Comparison of ENCODE assay signal across 7 cellular contexts in the genomic region with DNA sequence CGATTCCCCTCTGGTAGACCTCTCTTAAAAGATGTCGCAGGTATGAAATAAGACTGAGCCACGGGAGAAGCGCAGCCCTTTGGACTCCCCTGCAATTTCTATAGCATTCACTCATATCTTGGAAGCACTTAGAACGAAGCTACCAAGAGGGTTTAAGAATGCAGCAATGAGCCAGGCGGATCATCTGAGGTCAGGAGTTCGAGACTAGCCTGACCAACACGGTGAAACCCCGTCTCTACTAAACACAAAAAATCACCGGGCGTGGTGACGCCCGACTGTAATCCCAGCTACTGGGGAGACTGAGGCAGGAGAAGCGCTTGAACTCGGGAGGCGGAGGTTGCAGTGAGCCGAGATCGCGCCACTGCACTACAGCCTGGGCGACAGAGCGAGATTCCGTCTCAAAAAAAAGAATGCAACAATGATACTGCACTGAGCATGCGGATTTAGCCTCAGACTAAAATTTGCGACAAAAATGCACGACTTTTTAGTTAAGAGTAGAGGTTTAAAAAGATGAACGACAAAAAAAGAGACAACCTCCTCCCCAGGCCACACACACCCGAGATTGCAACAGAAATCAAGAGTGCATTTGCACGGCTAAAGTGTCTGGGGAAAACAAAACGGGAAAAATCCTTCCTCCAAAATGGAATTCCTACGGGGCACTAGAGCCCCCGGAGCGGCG. TPM values are rescaled to one million over a fixed set of nuclear protein-coding genes. Genes with fewer than 3 reads are reported as not detected.
DNase-seq lines count a peak whose midpoint lies in the region; ATAC-seq and TF ChIP-seq lines count a peak whose summit lies in the region.

No MANE protein-coding gene starts in this region.

- H3K4me1 Mint-ChIP-seq in activated B cell treated with CpG ODN at 0.5 μM for 24 hours (peaks cover 46% of the 10 kb centered on the region), osteocyte (ENCODE audit: unreplicated experiment) (peaks cover 39% of the 10 kb centered on the region)

- peaks cover 5% of the 10 kb centered on the region for H4K20me1 ChIP-seq in fibroblast of lung (ENCODE audit: control insufficient read depth, extremely low read depth, insufficient read depth, low read length)

- H3K27me3 Mint-ChIP-seq in activated B cell treated with CpG ODN at 0.5 μM for 24 hours (no peaks in the 10 kb centered on the region), osteocyte (ENCODE audit: unreplicated experiment) (no peaks in the 10 kb centered on the region)

- DNase-seq in HL-60 (ENCODE audit: low read depth in 1 of 2, low spot score in 1 of 2) (no peak), activated B cell treated with CpG ODN at 0.5 μM for 24 hours (no peak), fibroblast of lung (ENCODE audit: low read depth in 2 of 2) (no peak), osteocyte (ENCODE audit: extremely low spot score, unreplicated experiment) (peak; percentile 71), COLO668 (lab: John Stamatoyannopoulos, UW; ENCODE audit: unreplicated experiment) (no peak)

- intact Hi-C loops in activated B cell treated with CpG ODN at 0.5 μM for 24 hours (cut with micrococcal nuclease) = loop anchor here (1.0 kb wide), 6 partner anchors 24 to 755 kb away; partner anchors contain the start of genes COA6, IRF2BP2, RBM34 and TARBP1

- peak overlapping the region; percentile 93 for H3K27ac Mint-ChIP-seq in activated B cell treated with CpG ODN at 0.5 μM for 24 hours
- peak overlapping the region; percentile 99 for H3K27ac Mint-ChIP-seq in osteocyte (ENCODE audit: unreplicated experiment)

- peak overlapping the region; percentile 83 for H3K4me3 ChIP-seq in HL-60 (replicated peaks; ENCODE audit: insufficient read depth, low read length)
- H3K4me3 ChIP-seq in fibroblast of lung (replicated peaks in 1 of 4; ENCODE audit: control extremely low read depth in 1 of 4, insufficient read depth in 1 of 4, low read depth in 3 of 4, low read length in 4 of 4) = peak overlapping the region; percentile 82 to 100 (median 99)

- peak overlapping the region; percentile 99 for H3K9ac ChIP-seq in fibroblast of lung (ENCODE audit: insufficient read depth, low read length)

- H3K4me3 Mint-ChIP-seq in activated B cell treated with CpG ODN at 0.5 μM for 24 hours = peak overlapping the region; percentile 97
- peak overlapping the region; percentile 98 for H3K4me3 Mint-ChIP-seq in osteocyte (ENCODE audit: unreplicated experiment)

- POLR2A ChIA-PET in activated B cell treated with CpG ODN at 0.5 μM for 24 hours (lab: Charles Lee) = interaction anchor here (0.6 to 2.6 kb wide), 5 partner anchors 22 to 754 kb away, joined by 4 to 24 read pairs (median 4); partner anchors contain the start of genes COA6 and RBM34

- no peaks in the 10 kb centered on the region for H3K27me3 ChIP-seq in HL-60 (ENCODE audit: insufficient read depth, poor library complexity, severe bottlenecking)
- no peaks in the 10 kb centered on the region for H3K27me3 ChIP-seq in fibroblast of lung (ENCODE audit: control insufficient read depth, insufficient read depth, low read length)

- H3K9me3 ChIP-seq in fibroblast of lung (ENCODE audit: control insufficient read depth, insufficient read depth, low read depth, low read length) = no peaks in the 10 kb centered on the region

- TF ChIP-seq CTCF in HL-60 (IDR thresholded peaks at IDR 0.05; ENCODE audit: insufficient read depth, low read length) (no peak), activated B cell treated with CpG ODN at 0.5 μM for 24 hours (IDR thresholded peaks at IDR 0.05) (no peak), fibroblast of lung (conservative IDR thresholded peaks at IDR 0.05 in 1 of 2, IDR thresholded peaks at IDR 0.05 in 1 of 2; ENCODE audit: low read depth in 1 of 2, low read length in 2 of 2) (no peak), osteocyte (IDR thresholded peaks at IDR 0.05) (no peak)

- no peaks in the 10 kb centered on the region for H3K4me1 ChIP-seq in fibroblast of lung (ENCODE audit: control insufficient read depth, extremely low read depth, insufficient read depth, low read length)

- H3K4me2 ChIP-seq in fibroblast of lung (ENCODE audit: extremely low read depth, insufficient read depth, low read length) = peak overlapping the region; percentile 74

- peak overlapping the region; percentile 94 for H3K27ac ChIP-seq in HL-60 (replicated peaks)
- H3K27ac ChIP-seq in fibroblast of lung (ENCODE audit: insufficient read depth, low read length) = peak overlapping the region; percentile 100

- H3K36me3 ChIP-seq in fibroblast of lung (ENCODE audit: control insufficient read depth, insufficient read depth, low read length) = peaks cover 5% of the 10 kb centered on the region

- H3K79me2 ChIP-seq in fibroblast of lung (ENCODE audit: control insufficient read depth, insufficient read depth, low read length) = peaks cover 56% of the 10 kb centered on the region

- no peaks in the 10 kb centered on the region for H3K9me3 Mint-ChIP-seq in activated B cell treated with CpG ODN at 0.5 μM for 24 hours
- no peaks in the 10 kb centered on the region for H3K9me3 Mint-ChIP-seq in osteocyte (ENCODE audit: unreplicated experiment)

- peaks cover 48% of the 10 kb centered on the region for H3K36me3 Mint-ChIP-seq in activated B cell treated with CpG ODN at 0.5 μM for 24 hours (ENCODE audit: low read depth)
- peaks cover 20% of the 10 kb centered on the region for H3K36me3 Mint-ChIP-seq in osteocyte (ENCODE audit: unreplicated experiment)

- H2AFZ ChIP-seq in fibroblast of lung (ENCODE audit: low read length) = no peak overlapping the region

- ATAC-seq in activated B cell treated with CpG ODN at 0.5 μM for 24 hours (ENCODE audit: low read depth) (no peak), HG02642 (IDR thresholded peaks at IDR 0.05; ENCODE audit: poor library complexity, unreplicated experiment) (no peak), HG02981 (IDR thresholded peaks at IDR 0.05; ENCODE audit: unreplicated experiment) (no peak)

- CTCF ChIA-PET in activated B cell treated with CpG ODN at 0.5 μM for 24 hours (lab: Charles Lee) = no interaction called here

RNA-seq across cellular contexts. Expression of gene TOMM20, which starts 0.7 kb away (rescaled TPM):
- total RNA-seq in activated B cell treated with CpG ODN at 0.5 μM for 24 hours = 80.6 and 82.7 TPM in 2 replicates
- total RNA-seq in fibroblast of lung = 85.5 and 92.7 TPM in 2 replicates
- 95.1 and 111 TPM in 2 replicates for polyA plus RNA-seq in fibroblast of lung
- 97.4 and 104 TPM in 2 replicates for polyA plus RNA-seq in fibroblast of lung (2012)
- 23.2 and 53.4 TPM in 2 replicates for polyA minus RNA-seq in fibroblast of lung (ENCODE audit: low replicate concordance)
- total RNA-seq in osteocyte = 99.1 and 100 TPM in 2 replicates

RNA-seq across cellular contexts. Expression of gene RBM34, which starts 33.1 kb away (rescaled TPM):
- total RNA-seq in activated B cell treated with CpG ODN at 0.5 μM for 24 hours = 122 and 128 TPM in 2 replicates
- total RNA-seq in fibroblast of lung = 64.1 and 66.3 TPM in 2 replicates
- polyA plus RNA-seq in fibroblast of lung = 30.3 and 30.6 TPM in 2 replicates
- polyA plus RNA-seq in fibroblast of lung (2012) = 76.6 and 81.8 TPM in 2 replicates
- polyA minus RNA-seq in fibroblast of lung (ENCODE audit: low replicate concordance) = 8.4 and 16.8 TPM in 2 replicates
- 66.9 and 75.0 TPM in 2 replicates for total RNA-seq in osteocyte
